8 cellular contexts compared by ENCODE assay signal in genomic region chr3:107697855-107698254, GRCh38.
DNase-seq lines count a peak whose midpoint lies in the region; ATAC-seq and TF ChIP-seq lines count a peak whose summit lies in the region.
"Not testable (repeated sequence)": the region's sequence is repeated elsewhere in the genome, so short reads cannot be mapped to it uniquely, and the experiment has no call there.

No MANE protein-coding gene starts in this region.

- DNase-seq in HEK293T (ENCODE audit: extremely low spot score); activated naive CD4-positive, alpha-beta T cell treated with anti-CD3 and anti-CD28 coated beads for 36 hours; dorsolateral prefrontal cortex; right atrium auricular region (ENCODE audit: low spot score): not testable (repeated sequence)
- peak in 6 of 34 experiments; percentile 1 to 33 (median 9) for DNase-seq in T-cell
- DNase-seq in mesendoderm, result peak; percentile 22
- peak; percentile 50 for DNase-seq in ureter (ENCODE audit: low spot score)

- H3K4ac ChIP-seq in mesendoderm (ENCODE audit: low read depth, low read length), result peak overlapping the region; percentile 52

- TF ChIP-seq CTCF in dorsolateral prefrontal cortex (IDR thresholded peaks at IDR 0.05 in 54 of 56, conservative IDR thresholded peaks at IDR 0.05 in 2 of 56; ENCODE audit: low read depth in 1 of 56, partially characterized antibody in 56 of 56); right atrium auricular region (IDR thresholded peaks at IDR 0.05): not testable (repeated sequence)

- not testable (repeated sequence) for H3K4me1 ChIP-seq in right atrium auricular region; mesendoderm (ENCODE audit: control insufficient read depth, low read depth, low read length); rectal smooth muscle tissue (ENCODE audit: control insufficient read depth, insufficient read depth, low read length)

- not testable (repeated sequence) for H3K79me2 ChIP-seq in mesendoderm (ENCODE audit: control insufficient read depth, insufficient read depth, low read length)

- H3K4me1 Mint-ChIP-seq in T-cell, result peaks cover 28 to 42% (median 40%) of the 10 kb centered on the region in 3 donors
- peaks cover 29% of the 10 kb centered on the region for H3K4me1 Mint-ChIP-seq in activated naive CD4-positive, alpha-beta T cell treated with anti-CD3 and anti-CD28 coated beads for 36 hours (ENCODE audit: low read depth)

- H3K4me3 ChIP-seq in dorsolateral prefrontal cortex, result peak overlapping the region in 31 of 59 donors; percentile 9 to 56 (median 34)
- peak overlapping the region; percentile 35 to 48 for H3K4me3 ChIP-seq in right atrium auricular region
- not testable (repeated sequence) for H3K4me3 ChIP-seq in mesendoderm (ENCODE audit: low read length)
- H3K4me3 ChIP-seq in rectal smooth muscle tissue (ENCODE audit: low read length), result peak overlapping the region; percentile 52

- H3K27ac ChIP-seq in dorsolateral prefrontal cortex; mesendoderm (ENCODE audit: low read depth, low read length); rectal smooth muscle tissue (ENCODE audit: low read depth, low read length): not testable (repeated sequence)
- H3K27ac ChIP-seq in right atrium auricular region, result peak overlapping the region in 1 of 2 donors; percentile 29

- not testable (repeated sequence) for H4K5ac ChIP-seq in mesendoderm (ENCODE audit: low read length)

- peak overlapping the region; percentile 56 for H3K56ac ChIP-seq in mesendoderm (ENCODE audit: low read length)

- not testable (repeated sequence) for H3K79me1 ChIP-seq in mesendoderm (ENCODE audit: low read length)

- peak overlapping the region; percentile 66 to 75 for H3K27ac Mint-ChIP-seq in T-cell
- not testable (repeated sequence) for H3K27ac Mint-ChIP-seq in activated naive CD4-positive, alpha-beta T cell treated with anti-CD3 and anti-CD28 coated beads for 36 hours

- not testable (repeated sequence) for ATAC-seq in T-cell (replicated peaks in 1 of 4)

- not testable (repeated sequence) for H3K36me3 Mint-ChIP-seq in T-cell; activated naive CD4-positive, alpha-beta T cell treated with anti-CD3 and anti-CD28 coated beads for 36 hours (ENCODE audit: low read depth)

- H3K27me3 ChIP-seq in dorsolateral prefrontal cortex; right atrium auricular region; mesendoderm (ENCODE audit: insufficient read depth, low read length, poor library complexity); rectal smooth muscle tissue (ENCODE audit: control insufficient read depth, insufficient read depth, low read length): not testable (repeated sequence)

- not testable (repeated sequence) for H4K8ac ChIP-seq in mesendoderm (ENCODE audit: low read depth, low read length)

- H3K36me3 ChIP-seq in right atrium auricular region; mesendoderm (ENCODE audit: control insufficient read depth, insufficient read depth, low read length); rectal smooth muscle tissue (ENCODE audit: control insufficient read depth, insufficient read depth, low read length): not testable (repeated sequence)

- 100% methylated on average over 1 of the region's 23 CpGs for WGBS in mesendoderm (ENCODE audit: extremely low coverage, insufficient coverage, low lambda C conversion rate)

- not testable (repeated sequence) for H3K9me3 ChIP-seq in right atrium auricular region

- H2BK15ac ChIP-seq in mesendoderm (replicated peaks; ENCODE audit: low read depth), result not testable (repeated sequence)

- not testable (repeated sequence) for H3K18ac ChIP-seq in mesendoderm (ENCODE audit: low read length)

- H3K9ac ChIP-seq in mesendoderm (ENCODE audit: low read length); rectal smooth muscle tissue (ENCODE audit: low read length): not testable (repeated sequence)

- not testable (repeated sequence) for H2AK5ac ChIP-seq in mesendoderm (ENCODE audit: low read length)

- H3K4me2 ChIP-seq in mesendoderm (ENCODE audit: low read length), result not testable (repeated sequence)

- POLR2A ChIA-PET in HEK293T (lab: Yijun Ruan, JAX) (interaction anchor here (0.9 kb wide), 1 partner anchor 13 kb away, joined by 3 read pairs; no protein-coding TSS in a partner anchor), T-cell (lab: Charles Lee) (interaction anchor here in 1 of 2 donors (0.7 kb wide), 1 partner anchor 780 kb away, joined by 3 read pairs; no protein-coding TSS in a partner anchor)

- intact Hi-C loops in activated naive CD4-positive, alpha-beta T cell treated with anti-CD3 and anti-CD28 coated beads for 36 hours (cut with micrococcal nuclease); dorsolateral prefrontal cortex (cut with DNase I): not testable (repeated sequence)

- H3K9me3 Mint-ChIP-seq in T-cell; activated naive CD4-positive, alpha-beta T cell treated with anti-CD3 and anti-CD28 coated beads for 36 hours: not testable (repeated sequence)

- not testable (repeated sequence) for H3K23ac ChIP-seq in mesendoderm (ENCODE audit: low read length)

- H2BK120ac ChIP-seq in mesendoderm (ENCODE audit: low read depth, low read length), result not testable (repeated sequence)

- not testable (repeated sequence) for H3K27me3 Mint-ChIP-seq in T-cell; activated naive CD4-positive, alpha-beta T cell treated with anti-CD3 and anti-CD28 coated beads for 36 hours (ENCODE audit: low read depth)

- peak overlapping the region; percentile 63 to 81 (median 78) for H3K4me3 Mint-ChIP-seq in T-cell
- peak overlapping the region; percentile 67 for H3K4me3 Mint-ChIP-seq in activated naive CD4-positive, alpha-beta T cell treated with anti-CD3 and anti-CD28 coated beads for 36 hours

- not testable (repeated sequence) for H2BK5ac ChIP-seq in mesendoderm (ENCODE audit: low read length)

- CTCF ChIA-PET in HEK293T (lab: Yijun Ruan, JAX), result interaction anchor here (1.2 kb wide), 1 partner anchor 9 kb away, joined by 4 read pairs; no protein-coding TSS in a partner anchor
- CTCF ChIA-PET in T-cell (lab: Charles Lee), result interaction anchor here in 1 of 2 donors (1.0 kb wide), 1 partner anchor 21 kb away, joined by 7 read pairs; no protein-coding TSS in a partner anchor
- CTCF ChIA-PET in activated naive CD4-positive, alpha-beta T cell treated with anti-CD3 and anti-CD28 coated beads for 36 hours (lab: Charles Lee), result interaction anchor here (0.9 kb wide), 1 partner anchor 268 kb away, joined by 6 read pairs; no protein-coding TSS in a partner anchor

TF ChIP-seq in HEK293T, 16 proteins besides CTCF, POLR2A, EP300 and RAD21:
- peak; percentile 71 for TF ChIP-seq L3MBTL2 (conservative IDR thresholded peaks at IDR 0.05)
- TF ChIP-seq NFRKB (IDR thresholded peaks at IDR 0.05), result 0 out of 2 replicates have a peak, but pooled peaks have one; percentile 41
TF ChIP-seq in HEK293T: peak in this region for 2; not testable (repeated sequence) for 14.
